1 cellular context compared by ENCODE assay signal in the genomic region with DNA sequence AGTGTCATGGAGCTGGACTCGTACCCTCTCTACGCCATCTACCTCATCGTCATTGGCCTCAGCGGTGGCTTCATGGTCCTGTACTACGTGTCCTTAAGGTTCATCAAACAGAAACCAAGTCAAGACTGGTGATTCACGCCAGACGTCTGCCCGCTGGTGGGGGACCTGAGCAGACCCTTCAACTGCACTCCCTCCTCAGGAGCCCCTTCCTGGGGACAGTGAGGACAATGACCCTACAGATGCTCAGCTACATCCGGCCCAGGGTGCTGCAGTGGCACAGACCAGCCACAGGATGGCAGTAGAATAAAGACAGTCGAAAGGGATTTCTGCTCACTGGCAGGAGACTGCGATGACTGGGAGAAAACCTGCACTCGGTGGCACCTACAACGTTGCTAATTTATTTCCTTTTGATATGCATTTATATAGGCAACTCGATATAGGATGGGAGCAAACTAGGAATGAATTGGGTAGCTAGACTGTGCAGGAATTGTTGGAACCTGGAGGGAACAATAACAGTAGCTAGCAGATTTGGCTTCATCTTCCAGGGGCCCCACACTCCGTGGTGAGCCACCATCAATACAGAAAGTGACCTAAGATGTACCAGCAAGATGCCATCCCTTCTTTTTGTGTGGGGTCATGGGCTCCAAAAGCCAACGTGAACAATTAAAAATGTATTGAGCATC.
TF ChIP-seq lines count a peak whose summit lies in the region.

No MANE protein-coding gene starts in this region.

TF ChIP-seq in HepG2, 621 proteins besides CTCF, POLR2A, EP300 and RAD21 (continued from another document):
- TF ChIP-seq, protein P1, sequence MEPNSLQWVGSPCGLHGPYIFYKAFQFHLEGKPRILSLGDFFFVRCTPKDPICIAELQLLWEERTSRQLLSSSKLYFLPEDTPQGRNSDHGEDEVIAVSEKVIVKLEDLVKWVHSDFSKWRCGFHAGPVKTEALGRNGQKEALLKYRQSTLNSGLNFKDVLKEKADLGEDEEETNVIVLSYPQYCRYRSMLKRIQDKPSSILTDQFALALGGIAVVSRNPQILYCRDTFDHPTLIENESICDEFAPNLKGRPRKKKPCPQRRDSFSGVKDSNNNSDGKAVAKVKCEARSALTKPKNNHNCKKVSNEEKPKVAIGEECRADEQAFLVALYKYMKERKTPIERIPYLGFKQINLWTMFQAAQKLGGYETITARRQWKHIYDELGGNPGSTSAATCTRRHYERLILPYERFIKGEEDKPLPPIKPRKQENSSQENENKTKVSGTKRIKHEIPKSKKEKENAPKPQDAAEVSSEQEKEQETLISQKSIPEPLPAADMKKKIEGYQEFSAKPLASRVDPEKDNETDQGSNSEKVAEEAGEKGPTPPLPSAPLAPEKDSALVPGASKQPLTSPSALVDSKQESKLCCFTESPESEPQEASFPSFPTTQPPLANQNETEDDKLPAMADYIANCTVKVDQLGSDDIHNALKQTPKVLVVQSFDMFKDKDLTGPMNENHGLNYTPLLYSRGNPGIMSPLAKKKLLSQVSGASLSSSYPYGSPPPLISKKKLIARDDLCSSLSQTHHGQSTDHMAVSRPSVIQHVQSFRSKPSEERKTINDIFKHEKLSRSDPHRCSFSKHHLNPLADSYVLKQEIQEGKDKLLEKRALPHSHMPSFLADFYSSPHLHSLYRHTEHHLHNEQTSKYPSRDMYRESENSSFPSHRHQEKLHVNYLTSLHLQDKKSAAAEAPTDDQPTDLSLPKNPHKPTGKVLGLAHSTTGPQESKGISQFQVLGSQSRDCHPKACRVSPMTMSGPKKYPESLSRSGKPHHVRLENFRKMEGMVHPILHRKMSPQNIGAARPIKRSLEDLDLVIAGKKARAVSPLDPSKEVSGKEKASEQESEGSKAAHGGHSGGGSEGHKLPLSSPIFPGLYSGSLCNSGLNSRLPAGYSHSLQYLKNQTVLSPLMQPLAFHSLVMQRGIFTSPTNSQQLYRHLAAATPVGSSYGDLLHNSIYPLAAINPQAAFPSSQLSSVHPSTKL (CRISPR knock-in tag; IDR thresholded peaks at IDR 0.05) = peak; percentile 46; the same call in 1 of the 2 replicates
- TF ChIP-seq HNF4G (IDR thresholded peaks at IDR 0.05; ENCODE audit: borderline replicate concordance, low read depth, low read length) (no peak), HNF4G (CRISPR knock-in tag; IDR thresholded peaks at IDR 0.05; ENCODE audit: borderline replicate concordance, low read depth) (no peak), FOXK1 (CRISPR knock-in tag; IDR thresholded peaks at IDR 0.05; ENCODE audit: borderline replicate concordance, low read depth) (peak; percentile 28; the same call in 1 of the 2 replicates), AHR (CRISPR knock-in tag; IDR thresholded peaks at IDR 0.05) (no peak), CEBPG (CRISPR knock-in tag; IDR thresholded peaks at IDR 0.05) (peak; percentile 50; the same call in 1 of the 2 replicates)
- TF ChIP-seq, protein P2, sequence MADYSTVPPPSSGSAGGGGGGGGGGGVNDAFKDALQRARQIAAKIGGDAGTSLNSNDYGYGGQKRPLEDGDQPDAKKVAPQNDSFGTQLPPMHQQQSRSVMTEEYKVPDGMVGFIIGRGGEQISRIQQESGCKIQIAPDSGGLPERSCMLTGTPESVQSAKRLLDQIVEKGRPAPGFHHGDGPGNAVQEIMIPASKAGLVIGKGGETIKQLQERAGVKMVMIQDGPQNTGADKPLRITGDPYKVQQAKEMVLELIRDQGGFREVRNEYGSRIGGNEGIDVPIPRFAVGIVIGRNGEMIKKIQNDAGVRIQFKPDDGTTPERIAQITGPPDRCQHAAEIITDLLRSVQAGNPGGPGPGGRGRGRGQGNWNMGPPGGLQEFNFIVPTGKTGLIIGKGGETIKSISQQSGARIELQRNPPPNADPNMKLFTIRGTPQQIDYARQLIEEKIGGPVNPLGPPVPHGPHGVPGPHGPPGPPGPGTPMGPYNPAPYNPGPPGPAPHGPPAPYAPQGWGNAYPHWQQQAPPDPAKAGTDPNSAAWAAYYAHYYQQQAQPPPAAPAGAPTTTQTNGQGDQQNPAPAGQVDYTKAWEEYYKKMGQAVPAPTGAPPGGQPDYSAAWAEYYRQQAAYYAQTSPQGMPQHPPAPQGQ (CRISPR knock-in tag; IDR thresholded peaks at IDR 0.05; ENCODE audit: borderline replicate concordance) = no peak
